In the genomic region with DNA sequence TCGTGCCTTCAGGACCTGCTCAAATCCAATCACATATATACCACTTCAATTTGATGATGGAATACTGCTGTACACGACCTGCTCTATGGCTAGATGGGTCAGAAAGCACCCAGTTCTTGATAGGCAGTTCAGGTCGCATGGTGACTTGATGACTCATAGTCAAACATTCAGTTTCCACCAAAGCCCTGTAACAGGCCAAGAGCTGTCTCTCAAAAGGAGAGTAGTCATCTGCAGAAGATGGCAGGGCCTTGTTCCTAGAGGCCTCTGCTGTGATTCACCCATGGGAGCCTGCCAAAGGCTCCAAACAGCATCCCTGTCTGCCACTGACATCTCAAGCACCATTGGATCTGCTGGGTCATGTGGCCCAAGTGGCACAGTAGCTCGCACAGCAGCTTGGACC, we compare ENCODE assay signal across 7 cellular contexts. TPM values are rescaled to one million over a fixed set of nuclear protein-coding genes. Genes with fewer than 3 reads are reported as not detected.
A peak's percentile ranks its signal among the peaks of the same experiment; 100 is the strongest.
DNase-seq lines count a peak whose midpoint lies in the region; ATAC-seq, FAIRE-seq and TF ChIP-seq lines count a peak whose summit lies in the region.
"Not testable (repeated sequence)": the region's sequence is repeated elsewhere in the genome, so short reads cannot be mapped to it uniquely, and the experiment has no call there.

No MANE protein-coding gene starts in this region.

- H3K79me2 ChIP-seq in GM12878 (ENCODE audit: control insufficient read depth, insufficient read depth, low read length) = not testable (repeated sequence)

- not testable (repeated sequence) for H3K27ac Mint-ChIP-seq in activated CD8-positive, alpha-beta T cell treated with anti-CD3 and anti-CD28 coated beads for 36 hours

- H3K4me3 Mint-ChIP-seq in activated CD8-positive, alpha-beta T cell treated with anti-CD3 and anti-CD28 coated beads for 36 hours = not testable (repeated sequence)

- H3K4me1 Mint-ChIP-seq in activated CD8-positive, alpha-beta T cell treated with anti-CD3 and anti-CD28 coated beads for 36 hours (ENCODE audit: low read depth) = not testable (repeated sequence)

- not testable (repeated sequence) for H3K27me3 ChIP-seq in GM12878 (replicated peaks in 1 of 2; ENCODE audit: control insufficient read depth in 2 of 2, insufficient read depth in 2 of 2, low read length in 1 of 2)

- not testable (repeated sequence) for H3K4me3 ChIP-seq in GM12878

- not testable (repeated sequence) for FAIRE-seq in RCC 7860 (lab: Jason Lieb, UNC); GM12878 (lab: Jason Lieb, UNC)

- TF ChIP-seq RAD21 in GM12878 (IDR thresholded peaks at IDR 0.05; ENCODE audit: insufficient read depth, low read depth, low read length) = not testable (repeated sequence)

- not testable (repeated sequence) for H3K9ac ChIP-seq in GM12878 (ENCODE audit: control insufficient read depth, insufficient read depth, low read length)

- TF ChIP-seq POLR2A in GM12878 (IDR thresholded peaks at IDR 0.05; ENCODE audit: low read depth, low read length) = not testable (repeated sequence)

- RAD21 ChIA-PET in GM12878 (lab: Charles Lee; ENCODE audit: unreplicated experiment) = not testable (repeated sequence)

- not testable (repeated sequence) for H3K27ac ChIP-seq in GM12878 (ENCODE audit: control insufficient read depth, insufficient read depth); epithelial cell of prostate

- intact Hi-C loops in activated CD8-positive, alpha-beta T cell treated with anti-CD3 and anti-CD28 coated beads for 36 hours (cut with micrococcal nuclease); GM12878 (cut with micrococcal nuclease; ENCODE audit: unreplicated experiment): not testable (repeated sequence)

- ATAC-seq in activated CD8-positive, alpha-beta T cell treated with anti-CD3 and anti-CD28 coated beads for 36 hours; GM12878: not testable (repeated sequence)

- in situ Hi-C loops in GM12878 (cut with MboI) = not testable (repeated sequence)

- TF ChIP-seq EP300 in GM12878 (IDR thresholded peaks at IDR 0.05; ENCODE audit: borderline replicate concordance in 1 of 2, control insufficient read depth in 1 of 2, low read depth in 2 of 2, low read length in 2 of 2) = not testable (repeated sequence)

- not testable (repeated sequence) for H2AFZ ChIP-seq in GM12878 (ENCODE audit: control insufficient read depth, low read depth, low read length)

- not testable (repeated sequence) for TF ChIP-seq CTCF in activated CD8-positive, alpha-beta T cell treated with anti-CD3 and anti-CD28 coated beads for 36 hours (IDR thresholded peaks at IDR 0.05); GM12878 (IDR thresholded peaks at IDR 0.05 in 2 of 3, conservative IDR thresholded peaks at IDR 0.05 in 1 of 3; ENCODE audit: control insufficient read depth in 2 of 3, extremely low read depth in 1 of 3, insufficient read depth in 1 of 3, low read depth in 3 of 3, low read length in 3 of 3)

- not testable (repeated sequence) for H3K27me3 Mint-ChIP-seq in activated CD8-positive, alpha-beta T cell treated with anti-CD3 and anti-CD28 coated beads for 36 hours

- H3K36me3 Mint-ChIP-seq in activated CD8-positive, alpha-beta T cell treated with anti-CD3 and anti-CD28 coated beads for 36 hours (ENCODE audit: low read depth) = peaks cover 27% of the 10 kb centered on the region

- H3K9me3 Mint-ChIP-seq in activated CD8-positive, alpha-beta T cell treated with anti-CD3 and anti-CD28 coated beads for 36 hours = peaks cover 17% of the 10 kb centered on the region

- DNase-seq in ELR (ENCODE audit: low read depth) (peak; percentile 10), HK-2 (ENCODE audit: unreplicated experiment) (peak; percentile 2), RCC 7860 (ENCODE audit: low spot score) (peak; percentile 31), epithelial cell of prostate (ENCODE audit: low read depth, low spot score) (peak; percentile 1), iris pigment epithelial cell (ENCODE audit: low read depth) (peak; percentile 32)
- DNase-seq in activated CD8-positive, alpha-beta T cell treated with anti-CD3 and anti-CD28 coated beads for 36 hours = peak; percentile 5
- not testable (repeated sequence) for DNase-seq in GM12878 (ENCODE audit: low read depth, low spot score)

- POLR2A ChIA-PET in activated CD8-positive, alpha-beta T cell treated with anti-CD3 and anti-CD28 coated beads for 36 hours (lab: Charles Lee); GM12878 (lab: Charles Lee): not testable (repeated sequence)

- not testable (repeated sequence) for H3K4me1 ChIP-seq in GM12878 (ENCODE audit: control insufficient read depth, insufficient read depth, low read length)

- SMC1A ChIA-PET in GM12878 (lab: Charles Lee; ENCODE audit: uncharacterized antibody, unreplicated experiment) = not testable (repeated sequence)

- H3K4me2 ChIP-seq in GM12878 (ENCODE audit: control insufficient read depth, insufficient read depth) = not testable (repeated sequence)

- not testable (repeated sequence) for BruUV-seq in GM12878 (replicated peaks; lab: Mats Ljungman, UMichigan)

- not testable (repeated sequence) for H4K20me1 ChIP-seq in GM12878 (ENCODE audit: control insufficient read depth, insufficient read depth)

- CTCF ChIA-PET in activated CD8-positive, alpha-beta T cell treated with anti-CD3 and anti-CD28 coated beads for 36 hours (lab: Charles Lee); GM12878 (lab: Yijun Ruan, JAX): not testable (repeated sequence)

- H3K9me3 ChIP-seq in GM12878 (replicated peaks; ENCODE audit: control insufficient read depth, insufficient read depth, low read length) = not testable (repeated sequence)

- H3K36me3 ChIP-seq in GM12878 (ENCODE audit: control insufficient read depth in 2 of 2, insufficient read depth in 2 of 2, low read length in 1 of 2) = not testable (repeated sequence)

- 50% methylated on average over 4 of the region's 4 CpGs for WGBS in GM12878 (ENCODE audit: insufficient coverage, insufficient replicate concordance, low lambda C conversion rate, missing lambda C conversion rate)

TF ChIP-seq in GM12878, 131 proteins besides CTCF, POLR2A, EP300 and RAD21:
- TF ChIP-seq, protein P1, sequence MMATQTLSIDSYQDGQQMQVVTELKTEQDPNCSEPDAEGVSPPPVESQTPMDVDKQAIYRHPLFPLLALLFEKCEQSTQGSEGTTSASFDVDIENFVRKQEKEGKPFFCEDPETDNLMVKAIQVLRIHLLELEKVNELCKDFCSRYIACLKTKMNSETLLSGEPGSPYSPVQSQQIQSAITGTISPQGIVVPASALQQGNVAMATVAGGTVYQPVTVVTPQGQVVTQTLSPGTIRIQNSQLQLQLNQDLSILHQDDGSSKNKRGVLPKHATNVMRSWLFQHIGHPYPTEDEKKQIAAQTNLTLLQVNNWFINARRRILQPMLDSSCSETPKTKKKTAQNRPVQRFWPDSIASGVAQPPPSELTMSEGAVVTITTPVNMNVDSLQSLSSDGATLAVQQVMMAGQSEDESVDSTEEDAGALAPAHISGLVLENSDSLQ (IDR thresholded peaks at IDR 0.05) = peak; percentile 69

RNA-seq across cellular contexts. Expression of gene SLC35B3, which starts 29.4 kb away (rescaled TPM):
- 1 to 10 TPM; 7.1 to 7.8 TPM for total RNA-seq in activated CD8-positive, alpha-beta T cell treated with anti-CD3 and anti-CD28 coated beads for 36 hours
- 11.6 and 13.4 TPM in 2 replicates for total RNA-seq in GM12878 (2013; cell fraction: nucleolus; rRNA removed)
- total RNA-seq in GM12878 (2014; rRNA removed) = 11.7 and 13.5 TPM in 2 replicates
- total RNA-seq in GM12878 (2014; rRNA removed; fragmentation: Illumina TruSeq; extraction: Trizol) = 10.9 and 11.9 TPM in 2 replicates
- total RNA-seq in GM12878 (2021) = 12.1 and 12.4 TPM in 2 replicates
- polyA plus RNA-seq in GM12878 (2011; ENCODE audit: low read depth) = 4.4 TPM
- polyA plus RNA-seq in GM12878 (2011; rRNA removed) = 19.7 and 29.2 TPM in 2 replicates
- 7.1 and 7.3 TPM in 2 replicates for polyA plus RNA-seq in GM12878 (2011; cell fraction: cytosol; rRNA removed)
- 12.1 and 14.1 TPM in 2 replicates for polyA plus RNA-seq in GM12878 (2011; cell fraction: nucleus; rRNA removed)
- polyA plus RNA-seq in GM12878 (2012) = 11.4 and 14.4 TPM in 2 replicates
- 12.5 and 15.2 TPM in 2 replicates for polyA plus RNA-seq in GM12878 (2014; fragmentation: Illumina TruSeq; extraction: Trizol)
- 10 to 100 TPM; 10.5 to 11.0 TPM for polyA plus RNA-seq in GM12878 (2014; fragmentation: Nextera tagmentation; extraction: Ambion mirVana)
- 13.4 and 13.9 TPM in 2 replicates for polyA plus RNA-seq in GM12878 (2014; rRNA removed)
- polyA plus RNA-seq in GM12878 (2016; fragmentation: Nextera tagmentation; extraction: Ambion mirVana) = 10 to 100 TPM; 28.0 to 28.1 TPM
- polyA minus RNA-seq in GM12878 (2011; rRNA and poly(A)+ RNA removed) = 7.1 and 8.9 TPM in 2 replicates
- polyA minus RNA-seq in GM12878 (2011; cell fraction: cytosol; rRNA and poly(A)+ RNA removed) = 4.0 and 5.4 TPM in 2 replicates
- 8.1 and 12.5 TPM in 2 replicates for polyA minus RNA-seq in GM12878 (2011; cell fraction: nucleus; rRNA and poly(A)+ RNA removed)
